In genomic region chr2:43005211-43005974, GRCh38 we compare ENCODE assay signal across 16 cellular contexts.
A peak's percentile ranks its signal among the peaks of the same experiment; 100 is the strongest.
DNase-seq lines count a peak whose midpoint lies in the region; ATAC-seq, FAIRE-seq and TF ChIP-seq lines count a peak whose summit lies in the region.
"Had no signal": no experiment of that assay in that cellular context is flagged by ENCODE, and none has a peak within 500 bp of the region (broad histone marks: within the 10 kb centered on the region; RNA-seq: fewer than 3 reads in every experiment).

No MANE protein-coding gene starts in this region.

- peak; percentile 97 for FAIRE-seq in HepG2 (lab: Jason Lieb, UNC)

- TF ChIP-seq CTCF in DND-41 (IDR thresholded peaks at IDR 0.05; ENCODE audit: borderline replicate concordance, extremely low read depth, low read length, poor library complexity, severe bottlenecking), result no peak
- TF ChIP-seq CTCF in HepG2 (CRISPR knock-in tag; IDR thresholded peaks at IDR 0.05), result peak; percentile 54

- H3K4me1 ChIP-seq in DND-41 (ENCODE audit: insufficient read depth, low read length) (peaks cover 16% of the 10 kb centered on the region), HepG2 (ENCODE audit: insufficient read depth, low read length) (peaks cover 85% of the 10 kb centered on the region)
- H3K4me1 ChIP-seq: gastroesophageal sphincter had no signal

- H3K4me3 ChIP-seq in DND-41 (ENCODE audit: low read depth in 1 of 2, low read length in 2 of 2), result no peak overlapping the region
- peak overlapping the region; percentile 27 to 67 (median 39); a peak in 5 of 6 replicates for H3K4me3 ChIP-seq in HepG2 (replicated peaks in 1 of 3; ENCODE audit: insufficient read depth in 1 of 3, low read depth in 2 of 3, low read length in 3 of 3)
- H3K4me3 ChIP-seq: gastroesophageal sphincter had no signal

- H3K27me3 ChIP-seq in DND-41 (ENCODE audit: insufficient read depth, low read length, poor library complexity), result no peaks in the 10 kb centered on the region
- no peaks in the 10 kb centered on the region for H3K27me3 ChIP-seq in HepG2 (ENCODE audit: control insufficient read depth in 1 of 2, insufficient read depth in 2 of 2, low read length in 2 of 2)
- H3K27me3 ChIP-seq: gastroesophageal sphincter had no signal

- H3K4me1 Mint-ChIP-seq in activated T-cell treated with anti-CD3 and anti-CD28 coated beads, Interleukin-2, amount 50 U/mL, for 72 hours (ENCODE audit: low read depth), result peaks cover 4% of the 10 kb centered on the region

- H2AFZ ChIP-seq in DND-41 (ENCODE audit: low read depth, low read length), result no peak overlapping the region
- H2AFZ ChIP-seq in HepG2 (ENCODE audit: low read length), result no peak overlapping the region

- 5% methylated on average over 13 of the region's 15 CpGs for WGBS in HepG2 (ENCODE audit: low lambda C conversion rate)

- H3K27ac Mint-ChIP-seq in activated T-cell treated with anti-CD3 and anti-CD28 coated beads, Interleukin-2, amount 50 U/mL, for 72 hours, result no peak overlapping the region
- H3K27ac Mint-ChIP-seq: activated naive CD8-positive, alpha-beta T cell; CD8-positive, alpha-beta T cell had no signal

- H3K9me3 ChIP-seq in DND-41 (ENCODE audit: insufficient read depth, low read length, severe bottlenecking) (no peaks in the 10 kb centered on the region), HepG2 (ENCODE audit: low read length) (peaks cover 7% of the 10 kb centered on the region; the same call in 1 of the 2 replicates)
- H3K9me3 ChIP-seq: gastroesophageal sphincter had no signal

- CTCF ChIA-PET in HepG2 (lab: Yijun Ruan, JAX; ENCODE audit: low intra/inter-chr PET ratio, low total read pairs), result interaction anchor here (0.6 kb wide), 1 partner anchor 143 kb away, joined by 3 read pairs; no protein-coding TSS in a partner anchor

- intact Hi-C loops in HepG2 (cut with micrococcal nuclease; ENCODE audit: unreplicated experiment), result loop anchor here (1.0 to 2.0 kb wide), 3 partner anchors 13 to 26 kb away; no protein-coding TSS in a partner anchor

- TF ChIP-seq POLR2A in HepG2 (IDR thresholded peaks at IDR 0.05; ENCODE audit: insufficient read depth in 1 of 2, low read depth in 2 of 2, low read length in 2 of 2), result peak; percentile 36 to 92; a peak in 3 of 4 replicates

- no peak overlapping the region for H3K9ac ChIP-seq in DND-41 (ENCODE audit: low read depth, low read length)
- H3K9ac ChIP-seq in HepG2 (ENCODE audit: insufficient read depth, low read depth, low read length), result peak overlapping the region; percentile 57

- in situ Hi-C loops in HepG2 (cut with HindIII; ENCODE audit: extremely low pct_ligation_motif_present, low pct_unique_long_range_greater_than_20kb), result no loop called here

- peak in 1 of 2 experiments; percentile 90; a peak in 2 of 4 replicates for TF ChIP-seq EP300 in HepG2 (IDR thresholded peaks at IDR 0.05; ENCODE audit: low read depth in 2 of 2, low read length in 2 of 2)
- TF ChIP-seq EP300 in HepG2 (CRISPR knock-in tag; IDR thresholded peaks at IDR 0.05; ENCODE audit: borderline replicate concordance), result peak; percentile 91

- no peak for TF ChIP-seq RAD21 in HepG2 (CRISPR knock-in tag; IDR thresholded peaks at IDR 0.05)

- ATAC-seq in DND-41 (ENCODE audit: insufficient read depth, low read depth) (no peak), HepG2 (peak; percentile 96)
- no peak for ATAC-seq in activated T-cell treated with anti-CD3 and anti-CD28 coated beads, Interleukin-2, amount 50 U/mL, for 72 hours (replicated peaks in 1 of 2)
- ATAC-seq: CD8-positive, alpha-beta T cell; gastroesophageal sphincter; naive thymus-derived CD8-positive, alpha-beta T cell had no signal

- POLR2A ChIA-PET in HepG2 (lab: Yijun Ruan, JAX), result interaction anchor here (0.9 to 24.4 kb wide), 28 partner anchors 9 to 591 kb away, joined by 3 to 555 read pairs (median 4); partner anchors contain the start of genes THADA and ZFP36L2

- H3K4me2 ChIP-seq in DND-41 (ENCODE audit: insufficient read depth, low read length), result no peak overlapping the region
- peak overlapping the region; percentile 95 for H3K4me2 ChIP-seq in HepG2 (ENCODE audit: low read depth, low read length)

- H3K4me3 Mint-ChIP-seq in activated T-cell treated with anti-CD3 and anti-CD28 coated beads, Interleukin-2, amount 50 U/mL, for 72 hours, result no peak overlapping the region
- H3K4me3 Mint-ChIP-seq: activated naive CD8-positive, alpha-beta T cell; CD8-positive, alpha-beta T cell; naive thymus-derived CD8-positive, alpha-beta T cell had no signal

- DNase-seq in DND-41, result no peak
- peak in 42 of 58 donors; percentile 9 to 81 (median 48) for DNase-seq in anterior cingulate cortex (lab: John Stamatoyannopoulos, UW)
- DNase-seq in HepG2 (ENCODE audit: low spot score), result peak; percentile 99
- peak; percentile 80 for DNase-seq in renal cortical epithelial cell (ENCODE audit: low read depth)
- no peak for DNase-seq in SIG-M5 treated with dmso at 0.1 percent for 504 hours (lab: John Stamatoyannopoulos, UW; ENCODE audit: unreplicated experiment)
- no peak for DNase-seq in stimulated activated CD4-positive, alpha-beta T cell treated with anti-CD3 and anti-CD28 coated beads, Interleukin-4, amount 100 ng/mL, for 24 hours
- no peak for DNase-seq in activated CD4-positive, alpha-beta T cell treated with anti-CD3 and anti-CD28 coated beads, Interleukin-2, amount 50 U/mL, for 1 hour
- no peak for DNase-seq in activated T-cell treated with anti-CD3 and anti-CD28 coated beads, Interleukin-2, amount 50 U/mL, for 72 hours
- DNase-seq: activated CD8-positive, alpha-beta memory T cell treated with anti-CD3 and anti-CD28 coated beads for 24 hours; CD8-positive, alpha-beta T cell; naive thymus-derived CD8-positive, alpha-beta T cell; NCI-H510A treated with DMSO at 0.1 percent for 48 hours; stimulated activated CD4-positive, alpha-beta T cell treated with anti-CD3 and anti-CD28 coated beads, Interleukin-2, amount 100 ng/mL, for 48 hours; SW 1271 had no signal

- H3K27ac ChIP-seq in DND-41 (ENCODE audit: low read length), result peak overlapping the region; percentile 14; the same call in 1 of the 2 replicates
- H3K27ac ChIP-seq in HepG2 (ENCODE audit: extremely low read length, insufficient read depth, low read length), result peak overlapping the region; percentile 75
- H3K27ac ChIP-seq: gastroesophageal sphincter had no signal

- peaks cover 8% of the 10 kb centered on the region for H3K27me3 Mint-ChIP-seq in activated T-cell treated with anti-CD3 and anti-CD28 coated beads, Interleukin-2, amount 50 U/mL, for 72 hours (ENCODE audit: low read depth)
- H3K27me3 Mint-ChIP-seq: activated naive CD8-positive, alpha-beta T cell had no signal

- H4K20me1 ChIP-seq in DND-41 (ENCODE audit: insufficient read depth, low read length) (no peaks in the 10 kb centered on the region), HepG2 (ENCODE audit: insufficient read depth, low read length) (no peaks in the 10 kb centered on the region)

- BruUV-seq in HepG2 (replicated peaks; lab: Mats Ljungman, UMichigan), result TSS peak; percentile 90

- H3K36me3 ChIP-seq in DND-41 (ENCODE audit: insufficient read depth, low read length) (no peaks in the 10 kb centered on the region), HepG2 (replicated peaks in 1 of 2; ENCODE audit: control insufficient read depth in 1 of 2, insufficient read depth in 2 of 2, low read length in 2 of 2) (no peaks in the 10 kb centered on the region)
- H3K36me3 ChIP-seq: gastroesophageal sphincter had no signal

- peaks cover 2 to 4% of the 10 kb centered on the region in 2 donors for H3K36me3 Mint-ChIP-seq in activated T-cell treated with anti-CD3 and anti-CD28 coated beads, Interleukin-2, amount 50 U/mL, for 72 hours (ENCODE audit: insufficient read depth in 2 of 2)
- H3K36me3 Mint-ChIP-seq: CD8-positive, alpha-beta T cell had no signal

- H3K79me2 ChIP-seq in DND-41 (ENCODE audit: insufficient read depth, low read length) (no peaks in the 10 kb centered on the region), HepG2 (ENCODE audit: insufficient read depth, low read length) (no peaks in the 10 kb centered on the region)

- peaks cover 4 to 7% of the 10 kb centered on the region in 2 donors for H3K9me3 Mint-ChIP-seq in activated T-cell treated with anti-CD3 and anti-CD28 coated beads, Interleukin-2, amount 50 U/mL, for 72 hours

TF ChIP-seq in HepG2, 621 proteins besides CTCF, POLR2A, EP300 and RAD21 (continues in another document):
- TF ChIP-seq RFX1 (IDR thresholded peaks at IDR 0.05), result no peak

Comparison
In these comparisons a context has a peak if more than half of its experiments do, and no peak if none do; other contexts are left out.
1. DNase-seq: peak in anterior cingulate cortex (42 of 58), HepG2 (single experiment) and renal cortical epithelial cell (single experiment); none in DND-41 (single experiment), SIG-M5 treated with dmso at 0.1 percent for 504 hours (single experiment), stimulated activated CD4-positive, alpha-beta T cell treated with anti-CD3 and anti-CD28 coated beads, Interleukin-4, amount 100 ng/mL, for 24 hours (single experiment), activated CD4-positive, alpha-beta T cell treated with anti-CD3 and anti-CD28 coated beads, Interleukin-2, amount 50 U/mL, for 1 hour (single experiment) and activated T-cell treated with anti-CD3 and anti-CD28 coated beads, Interleukin-2, amount 50 U/mL, for 72 hours (0 of 2).
2. H3K4me3 ChIP-seq: peak in HepG2 (3 of 3); none in DND-41 (0 of 2).